Comparison of ENCODE assay signal across 1 cellular context in the genomic region with DNA sequence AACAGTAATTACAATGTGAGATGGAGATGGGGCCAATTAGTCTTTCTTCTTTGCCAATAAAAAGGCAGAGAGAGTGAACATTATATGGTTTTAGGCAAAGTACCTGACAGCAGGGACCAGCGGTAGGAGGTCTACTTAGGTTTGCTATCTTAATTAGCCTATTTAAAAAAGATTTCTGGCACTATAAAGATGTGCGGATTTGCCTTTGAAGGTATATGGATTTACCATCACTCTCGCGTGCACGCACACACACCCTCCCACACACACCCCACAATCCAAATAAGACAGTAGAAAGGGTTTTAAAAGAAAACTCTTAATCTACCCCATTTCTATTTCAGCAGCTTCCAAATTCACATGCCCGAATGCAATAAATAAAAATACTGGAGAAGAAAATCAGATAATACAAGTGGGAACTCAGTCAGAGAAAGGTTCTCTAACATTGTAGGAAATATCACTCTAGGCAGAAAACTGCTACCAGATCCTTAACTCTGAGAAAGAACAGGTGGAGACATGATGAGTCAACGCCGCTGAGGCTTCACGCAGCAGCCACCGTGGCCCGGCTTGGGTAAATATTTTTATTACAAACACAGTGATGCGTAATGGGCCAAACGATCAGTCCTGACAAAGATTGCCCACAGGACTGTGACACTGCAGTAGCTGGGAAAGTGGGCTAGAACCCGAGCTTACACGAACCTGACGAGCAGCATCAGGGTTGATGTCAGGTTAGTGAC.
TF ChIP-seq lines count a peak whose summit lies in the region.

No MANE protein-coding gene starts in this region.

TF ChIP-seq in HepG2, 621 proteins besides CTCF, POLR2A, EP300 and RAD21 (continued from another document and continues in another):
- no peak for TF ChIP-seq ZBTB46 (CRISPR knock-in tag; IDR thresholded peaks at IDR 0.05; ENCODE audit: borderline replicate concordance)
- no peak for TF ChIP-seq ZFP91 (CRISPR knock-in tag; IDR thresholded peaks at IDR 0.05; ENCODE audit: borderline replicate concordance)
- TF ChIP-seq ISL2 (CRISPR knock-in tag; IDR thresholded peaks at IDR 0.05), result no peak
- TF ChIP-seq NFIC (IDR thresholded peaks at IDR 0.05; ENCODE audit: low read length), result 0 out of 2 replicates have a peak, but pooled peaks have one; percentile 16
- TF ChIP-seq SRY (CRISPR knock-in tag; IDR thresholded peaks at IDR 0.05), result no peak
- TF ChIP-seq GTF3A (CRISPR knock-in tag; conservative IDR thresholded peaks at IDR 0.05), result no peak
- 0 out of 2 replicates have a peak, but pooled peaks have one; percentile 35 for TF ChIP-seq ZNF350 (CRISPR knock-in tag; IDR thresholded peaks at IDR 0.05; ENCODE audit: borderline replicate concordance, low read depth)
- TF ChIP-seq ZNF12 (CRISPR knock-in tag; IDR thresholded peaks at IDR 0.05), result no peak; the same call in 1 of the 2 replicates
- no peak for TF ChIP-seq ZBTB8A (CRISPR knock-in tag; IDR thresholded peaks at IDR 0.05; ENCODE audit: borderline replicate concordance, low read depth)
- TF ChIP-seq, protein P1, sequence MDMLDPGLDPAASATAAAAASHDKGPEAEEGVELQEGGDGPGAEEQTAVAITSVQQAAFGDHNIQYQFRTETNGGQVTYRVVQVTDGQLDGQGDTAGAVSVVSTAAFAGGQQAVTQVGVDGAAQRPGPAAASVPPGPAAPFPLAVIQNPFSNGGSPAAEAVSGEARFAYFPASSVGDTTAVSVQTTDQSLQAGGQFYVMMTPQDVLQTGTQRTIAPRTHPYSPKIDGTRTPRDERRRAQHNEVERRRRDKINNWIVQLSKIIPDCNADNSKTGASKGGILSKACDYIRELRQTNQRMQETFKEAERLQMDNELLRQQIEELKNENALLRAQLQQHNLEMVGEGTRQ (IDR thresholded peaks at IDR 0.05; ENCODE audit: low read depth, low read length), result no peak
- TF ChIP-seq, protein P1 (CRISPR knock-in tag; IDR thresholded peaks at IDR 0.05; ENCODE audit: borderline replicate concordance), result no peak
- TF ChIP-seq TAF1 (CRISPR knock-in tag; IDR thresholded peaks at IDR 0.05), result no peak
- no peak for TF ChIP-seq IRF1 (CRISPR knock-in tag; IDR thresholded peaks at IDR 0.05; ENCODE audit: low read depth)
- no peak for TF ChIP-seq ZBTB33 (CRISPR knock-in tag; IDR thresholded peaks at IDR 0.05)
- TF ChIP-seq, protein P2, sequence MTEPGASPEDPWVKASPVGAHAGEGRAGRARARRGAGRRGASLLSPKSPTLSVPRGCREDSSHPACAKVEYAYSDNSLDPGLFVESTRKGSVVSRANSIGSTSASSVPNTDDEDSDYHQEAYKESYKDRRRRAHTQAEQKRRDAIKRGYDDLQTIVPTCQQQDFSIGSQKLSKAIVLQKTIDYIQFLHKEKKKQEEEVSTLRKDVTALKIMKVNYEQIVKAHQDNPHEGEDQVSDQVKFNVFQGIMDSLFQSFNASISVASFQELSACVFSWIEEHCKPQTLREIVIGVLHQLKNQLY (CRISPR knock-in tag; IDR thresholded peaks at IDR 0.05), result peak; percentile 75; the same call in 1 of the 2 replicates
- no peak; the same call in 1 of the 2 replicates for TF ChIP-seq ZNF607 (CRISPR knock-in tag; IDR thresholded peaks at IDR 0.05; ENCODE audit: borderline replicate concordance)
- no peak for TF ChIP-seq ZBTB7A (CRISPR knock-in tag; IDR thresholded peaks at IDR 0.05)
- TF ChIP-seq, protein P3, sequence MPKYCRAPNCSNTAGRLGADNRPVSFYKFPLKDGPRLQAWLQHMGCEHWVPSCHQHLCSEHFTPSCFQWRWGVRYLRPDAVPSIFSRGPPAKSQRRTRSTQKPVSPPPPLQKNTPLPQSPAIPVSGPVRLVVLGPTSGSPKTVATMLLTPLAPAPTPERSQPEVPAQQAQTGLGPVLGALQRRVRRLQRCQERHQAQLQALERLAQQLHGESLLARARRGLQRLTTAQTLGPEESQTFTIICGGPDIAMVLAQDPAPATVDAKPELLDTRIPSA (CRISPR knock-in tag; IDR thresholded peaks at IDR 0.05; ENCODE audit: borderline replicate concordance), result no peak
- TF ChIP-seq NPAS2 (CRISPR knock-in tag; IDR thresholded peaks at IDR 0.05; ENCODE audit: borderline replicate concordance), result no peak
- no peak for TF ChIP-seq ZZZ3 (CRISPR knock-in tag; IDR thresholded peaks at IDR 0.05; ENCODE audit: borderline replicate concordance)
- TF ChIP-seq NFE2L1 (CRISPR knock-in tag; IDR thresholded peaks at IDR 0.05; ENCODE audit: borderline replicate concordance), result no peak
- TF ChIP-seq ZNF264 (CRISPR knock-in tag; IDR thresholded peaks at IDR 0.05), result no peak
- TF ChIP-seq ZNF558 (CRISPR knock-in tag; IDR thresholded peaks at IDR 0.05; ENCODE audit: borderline replicate concordance), result no peak
- TF ChIP-seq ZNF747 (CRISPR knock-in tag; IDR thresholded peaks at IDR 0.05; ENCODE audit: borderline replicate concordance), result no peak
- TF ChIP-seq ZNF282 (IDR thresholded peaks at IDR 0.05; ENCODE audit: partially characterized antibody), result no peak
- peak; percentile 63; the same call in 1 of the 2 replicates for TF ChIP-seq YEATS2 (CRISPR knock-in tag; IDR thresholded peaks at IDR 0.05; ENCODE audit: borderline replicate concordance)
- TF ChIP-seq SAP130 (CRISPR knock-in tag; IDR thresholded peaks at IDR 0.05; ENCODE audit: low read depth), result peak; percentile 89
- peak; percentile 55; the same call in 1 of the 2 replicates for TF ChIP-seq CBX5 (CRISPR knock-in tag; IDR thresholded peaks at IDR 0.05; ENCODE audit: borderline replicate concordance)
- no peak for TF ChIP-seq MZF1 (CRISPR knock-in tag; IDR thresholded peaks at IDR 0.05; ENCODE audit: borderline replicate concordance)
- TF ChIP-seq, protein P4, sequence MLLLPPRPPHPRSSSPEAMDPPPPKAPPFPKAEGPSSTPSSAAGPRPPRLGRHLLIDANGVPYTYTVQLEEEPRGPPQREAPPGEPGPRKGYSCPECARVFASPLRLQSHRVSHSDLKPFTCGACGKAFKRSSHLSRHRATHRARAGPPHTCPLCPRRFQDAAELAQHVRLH (CRISPR knock-in tag; IDR thresholded peaks at IDR 0.05; ENCODE audit: borderline replicate concordance, low read depth), result peak; percentile 25; the same call in 1 of the 2 replicates
- no peak for TF ChIP-seq ZC3H4 (CRISPR knock-in tag; IDR thresholded peaks at IDR 0.05; ENCODE audit: borderline replicate concordance)
- no peak for TF ChIP-seq IKZF1 (IDR thresholded peaks at IDR 0.05)
- TF ChIP-seq ZNF460 (CRISPR knock-in tag; IDR thresholded peaks at IDR 0.05; ENCODE audit: borderline replicate concordance), result no peak
- no peak for TF ChIP-seq ZNF383 (CRISPR knock-in tag; IDR thresholded peaks at IDR 0.05; ENCODE audit: borderline replicate concordance)
- TF ChIP-seq, protein P5, sequence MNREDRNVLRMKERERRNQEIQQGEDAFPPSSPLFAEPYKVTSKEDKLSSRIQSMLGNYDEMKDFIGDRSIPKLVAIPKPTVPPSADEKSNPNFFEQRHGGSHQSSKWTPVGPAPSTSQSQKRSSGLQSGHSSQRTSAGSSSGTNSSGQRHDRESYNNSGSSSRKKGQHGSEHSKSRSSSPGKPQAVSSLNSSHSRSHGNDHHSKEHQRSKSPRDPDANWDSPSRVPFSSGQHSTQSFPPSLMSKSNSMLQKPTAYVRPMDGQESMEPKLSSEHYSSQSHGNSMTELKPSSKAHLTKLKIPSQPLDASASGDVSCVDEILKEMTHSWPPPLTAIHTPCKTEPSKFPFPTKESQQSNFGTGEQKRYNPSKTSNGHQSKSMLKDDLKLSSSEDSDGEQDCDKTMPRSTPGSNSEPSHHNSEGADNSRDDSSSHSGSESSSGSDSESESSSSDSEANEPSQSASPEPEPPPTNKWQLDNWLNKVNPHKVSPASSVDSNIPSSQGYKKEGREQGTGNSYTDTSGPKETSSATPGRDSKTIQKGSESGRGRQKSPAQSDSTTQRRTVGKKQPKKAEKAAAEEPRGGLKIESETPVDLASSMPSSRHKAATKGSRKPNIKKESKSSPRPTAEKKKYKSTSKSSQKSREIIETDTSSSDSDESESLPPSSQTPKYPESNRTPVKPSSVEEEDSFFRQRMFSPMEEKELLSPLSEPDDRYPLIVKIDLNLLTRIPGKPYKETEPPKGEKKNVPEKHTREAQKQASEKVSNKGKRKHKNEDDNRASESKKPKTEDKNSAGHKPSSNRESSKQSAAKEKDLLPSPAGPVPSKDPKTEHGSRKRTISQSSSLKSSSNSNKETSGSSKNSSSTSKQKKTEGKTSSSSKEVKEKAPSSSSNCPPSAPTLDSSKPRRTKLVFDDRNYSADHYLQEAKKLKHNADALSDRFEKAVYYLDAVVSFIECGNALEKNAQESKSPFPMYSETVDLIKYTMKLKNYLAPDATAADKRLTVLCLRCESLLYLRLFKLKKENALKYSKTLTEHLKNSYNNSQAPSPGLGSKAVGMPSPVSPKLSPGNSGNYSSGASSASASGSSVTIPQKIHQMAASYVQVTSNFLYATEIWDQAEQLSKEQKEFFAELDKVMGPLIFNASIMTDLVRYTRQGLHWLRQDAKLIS (CRISPR knock-in tag; IDR thresholded peaks at IDR 0.05), result no peak; the same call in 1 of the 2 replicates
- TF ChIP-seq ZNF451 (CRISPR knock-in tag; IDR thresholded peaks at IDR 0.05), result no peak
- no peak for TF ChIP-seq ZNF34 (CRISPR knock-in tag; IDR thresholded peaks at IDR 0.05; ENCODE audit: borderline replicate concordance)
- TF ChIP-seq JDP2 (CRISPR knock-in tag; IDR thresholded peaks at IDR 0.05; ENCODE audit: borderline replicate concordance), result no peak
- no peak for TF ChIP-seq ZNF781 (CRISPR knock-in tag; IDR thresholded peaks at IDR 0.05; ENCODE audit: borderline replicate concordance, not compliant biosample characterization)
- TF ChIP-seq MED8 (CRISPR knock-in tag; IDR thresholded peaks at IDR 0.05; ENCODE audit: insufficient replicate concordance), result no peak
- no peak for TF ChIP-seq ZFX (CRISPR knock-in tag; IDR thresholded peaks at IDR 0.05; ENCODE audit: low read depth)
- no peak for TF ChIP-seq KAT2B (IDR thresholded peaks at IDR 0.05; ENCODE audit: borderline replicate concordance, low read depth, low read length)
